Comparison of ENCODE assay signal across 1 cellular context in genomic region chr4:183241322-183241640, GRCh38.
A peak's percentile ranks its signal among the peaks of the same experiment; 100 is the strongest.
TF ChIP-seq lines count a peak whose summit lies in the region.

No MANE protein-coding gene starts in this region.

TF ChIP-seq in K562, 482 proteins besides CTCF, POLR2A, EP300 and RAD21 (continued from another document and continues in another):
- TF ChIP-seq ZBTB11 (CRISPR knock-in tag; IDR thresholded peaks at IDR 0.05) (0 out of 6 replicates have a peak, but pooled peaks of 1 of the 3 experiments have one; percentile 59), ARID1B (IDR thresholded peaks at IDR 0.05) (peak; percentile 94), HMBOX1 (IDR thresholded peaks at IDR 0.05) (peak; percentile 74), HNRNPLL (IDR thresholded peaks at IDR 0.05; ENCODE audit: low read depth, low read length, poor library complexity, severe bottlenecking) (no peak), ZEB2 (IDR thresholded peaks at IDR 0.05) (peak; percentile 37; the same call in 1 of the 2 replicates), DPF2 (IDR thresholded peaks at IDR 0.05) (peak; percentile 84), SOX6 (IDR thresholded peaks at IDR 0.05) (peak; percentile 85), NONO (IDR thresholded peaks at IDR 0.05; ENCODE audit: low read depth in 2 of 2, low read length in 1 of 2) (0 out of 4 replicates have a peak, but pooled peaks of 1 of the 2 experiments have one; percentile 37), CCNT2 (IDR thresholded peaks at IDR 0.05; ENCODE audit: borderline replicate concordance, extremely low read depth, insufficient read length, low read depth, low read length) (peak; percentile 80), TCF3 (CRISPR knock-in tag; IDR thresholded peaks at IDR 0.05) (peak; percentile 98), ASH1L (IDR thresholded peaks at IDR 0.05; ENCODE audit: borderline replicate concordance, low read depth, partially characterized antibody) (no peak), NCOR1 (IDR thresholded peaks at IDR 0.05) (peak; percentile 95), BCOR (IDR thresholded peaks at IDR 0.05) (peak; percentile 52; the same call in 1 of the 2 replicates), MAFK (IDR thresholded peaks at IDR 0.05; ENCODE audit: low read length) (no peak), CTBP1 (IDR thresholded peaks at IDR 0.05; ENCODE audit: borderline replicate concordance) (peak; percentile 47; the same call in 1 of the 2 replicates), HDAC2 (IDR thresholded peaks at IDR 0.05) (0 out of 2 replicates have a peak, but pooled peaks have one; percentile 63), CC2D1A (IDR thresholded peaks at IDR 0.05) (peak; percentile 84; the same call in 1 of the 2 replicates), ZNF395 (CRISPR knock-in tag; IDR thresholded peaks at IDR 0.05) (peak; percentile 79), GATA2 (CRISPR knock-in tag; IDR thresholded peaks at IDR 0.05) (peak; percentile 82), KLF16 (IDR thresholded peaks at IDR 0.05) (peak; percentile 90), KAT7 (CRISPR knock-in tag; IDR thresholded peaks at IDR 0.05; ENCODE audit: borderline replicate concordance) (no peak), HLTF (IDR thresholded peaks at IDR 0.05) (no peak), COPS2 (conservative IDR thresholded peaks at IDR 0.05) (no peak), ZSCAN29 (IDR thresholded peaks at IDR 0.05) (no peak), ATF3 (IDR thresholded peaks at IDR 0.05) (peak; percentile 76; the same call in 1 of the 2 replicates), ATF3 (CRISPR knock-in tag; conservative IDR thresholded peaks at IDR 0.05) (no peak), SMARCA4 (IDR thresholded peaks at IDR 0.05) (peak; percentile 89), ZNF583 (CRISPR knock-in tag; IDR thresholded peaks at IDR 0.05) (peak; percentile 53; the same call in 1 of the 2 replicates), NFIC (IDR thresholded peaks at IDR 0.05) (peak; percentile 82), KHSRP (IDR thresholded peaks at IDR 0.05) (peak; percentile 16; the same call in 1 of the 2 replicates), ZZZ3 (IDR thresholded peaks at IDR 0.05) (no peak), ZC3H11A (IDR thresholded peaks at IDR 0.05; ENCODE audit: low read depth, low read length) (no peak), FOXK2 (conservative IDR thresholded peaks at IDR 0.05 in 1 of 2, IDR thresholded peaks at IDR 0.05 in 1 of 2; ENCODE audit: low read depth in 2 of 2) (0 out of 4 replicates have a peak, but pooled peaks have one; percentile 53 to 58), MAFG (tag; conservative IDR thresholded peaks at IDR 0.05) (0 out of 2 replicates have a peak, but pooled peaks have one; percentile 8), NCOA1 (IDR thresholded peaks at IDR 0.05; ENCODE audit: low read depth) (peak; percentile 65; the same call in 1 of the 2 replicates), L3MBTL2 (IDR thresholded peaks at IDR 0.05) (peak; percentile 48; the same call in 1 of the 2 replicates), SMARCE1 (IDR thresholded peaks at IDR 0.05) (peak; percentile 76), ZNF561 (CRISPR knock-in tag; conservative IDR thresholded peaks at IDR 0.05) (no peak), USF1 (CRISPR knock-in tag; IDR thresholded peaks at IDR 0.05) (peak; percentile 53), SMARCC2 (IDR thresholded peaks at IDR 0.05; ENCODE audit: low read depth) (peak; percentile 66; the same call in 1 of the 2 replicates), TEAD4 (IDR thresholded peaks at IDR 0.05; ENCODE audit: low read length) (peak; percentile 98), TEAD4 (CRISPR knock-in tag; IDR thresholded peaks at IDR 0.05; ENCODE audit: borderline replicate concordance) (no peak), NR2F6 (CRISPR knock-in tag; IDR thresholded peaks at IDR 0.05) (no peak), PBX2 (CRISPR knock-in tag; IDR thresholded peaks at IDR 0.05; ENCODE audit: low read depth) (no peak), PBX2 (tag; conservative IDR thresholded peaks at IDR 0.05; ENCODE audit: low read depth) (no peak), TAL1 (IDR thresholded peaks at IDR 0.05) (peak; percentile 95), MBD2 (IDR thresholded peaks at IDR 0.05; ENCODE audit: borderline replicate concordance, low read depth) (peak; percentile 32; the same call in 1 of the 2 replicates), NRF1 (conservative IDR thresholded peaks at IDR 0.05 in 1 of 2, IDR thresholded peaks at IDR 0.05 in 1 of 2) (peak; percentile 19 to 34; a peak in 1 of 4 replicates), ETS1 (conservative IDR thresholded peaks at IDR 0.05; ENCODE audit: control insufficient read depth, low read depth, low read length) (0 out of 2 replicates have a peak, but pooled peaks have one; percentile 39), MYC (IDR thresholded peaks at IDR 0.05; ENCODE audit: low read depth, low read length) (peak; percentile 73), MYC (CRISPR knock-in tag; IDR thresholded peaks at IDR 0.05; ENCODE audit: borderline replicate concordance, low read depth) (no peak), PHB2 (IDR thresholded peaks at IDR 0.05; ENCODE audit: low read depth) (peak; percentile 79; the same call in 1 of the 2 replicates), POLR3A (IDR thresholded peaks at IDR 0.05; ENCODE audit: borderline replicate concordance, extremely low read depth, insufficient read depth, insufficient read length) (no peak), JUN (IDR thresholded peaks at IDR 0.05; ENCODE audit: borderline replicate concordance, low read depth, low read length) (0 out of 2 replicates have a peak, but pooled peaks have one; percentile 9), JUN (CRISPR knock-in tag; IDR thresholded peaks at IDR 0.05; ENCODE audit: borderline replicate concordance) (no peak), NEUROD1 (IDR thresholded peaks at IDR 0.05; ENCODE audit: borderline replicate concordance, low read depth, low read length, partially characterized antibody) (peak; percentile 17), PML (IDR thresholded peaks at IDR 0.05; ENCODE audit: low read length) (peak; percentile 93), NFXL1 (CRISPR knock-in tag; IDR thresholded peaks at IDR 0.05) (no peak), CHAMP1 (IDR thresholded peaks at IDR 0.05) (peak; percentile 48; the same call in 1 of the 2 replicates), HMGN3 (IDR thresholded peaks at IDR 0.05; ENCODE audit: borderline replicate concordance, extremely low read depth, insufficient read length, low read depth, low read length) (peak; percentile 63), HES1 (IDR thresholded peaks at IDR 0.05; ENCODE audit: low read depth) (peak; percentile 76), LEF1 (IDR thresholded peaks at IDR 0.05) (peak; percentile 78)
